8 cellular contexts compared by ENCODE assay signal in the genomic region with DNA sequence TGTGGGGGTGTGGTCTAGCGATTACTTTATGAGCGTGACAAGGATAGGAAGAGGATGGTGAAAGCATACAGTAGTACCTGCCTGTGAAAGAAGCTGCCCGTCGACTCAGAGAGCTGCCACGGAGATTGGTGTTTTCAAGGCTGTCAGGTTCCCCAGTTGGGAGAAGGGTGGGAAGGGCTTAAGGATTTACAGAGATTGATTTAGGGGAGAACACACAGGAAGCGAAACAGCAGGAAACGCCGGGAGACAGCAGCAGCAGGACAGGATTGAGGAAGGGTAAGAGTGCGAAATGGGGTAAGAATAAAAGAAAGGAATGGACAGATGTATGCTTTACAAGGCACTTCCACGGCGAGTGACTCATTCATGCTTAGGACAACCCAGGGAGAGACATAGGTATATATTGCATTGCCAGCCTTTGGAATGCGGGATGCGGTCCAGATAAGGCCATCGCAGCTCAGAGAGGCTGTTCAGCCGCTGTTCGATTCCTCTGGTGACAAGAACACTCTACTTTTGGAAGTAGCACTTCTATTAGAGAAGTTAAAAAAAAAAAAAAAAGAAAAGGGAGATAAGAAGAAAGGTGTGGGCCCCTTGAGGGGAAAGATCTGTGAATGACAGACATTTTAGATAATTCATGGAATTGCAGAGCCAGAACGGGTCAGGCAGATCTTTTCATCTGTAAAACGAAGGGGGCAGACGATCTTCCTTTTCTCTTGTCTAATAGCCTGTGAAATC. TPM values are rescaled to one million over a fixed set of nuclear protein-coding genes. Genes with fewer than 3 reads are reported as not detected.
A peak's percentile ranks its signal among the peaks of the same experiment; 100 is the strongest.
DNase-seq lines count a peak whose midpoint lies in the region; ATAC-seq lines count a peak whose summit lies in the region.

No MANE protein-coding gene starts in this region.

- H3K27me3 ChIP-seq in iPS-15b (ENCODE audit: control insufficient read depth, insufficient read depth, low read length) (peaks cover 22% of the 10 kb centered on the region), skeletal muscle tissue (ENCODE audit: control insufficient read depth in 3 of 3, insufficient read depth in 3 of 3, low read length in 3 of 3) (no peaks in the 10 kb centered on the region)

- H3K27me3 Mint-ChIP-seq in activated naive CD4-positive, alpha-beta T cell treated with anti-CD3 and anti-CD28 coated beads, Interleukin-2, amount 50 U/mL, for 24 hours, result no peaks in the 10 kb centered on the region

- H3K9me3 ChIP-seq in iPS-15b (ENCODE audit: control insufficient read depth, insufficient read depth, low read length) (no peaks in the 10 kb centered on the region), skeletal muscle tissue (ENCODE audit: control insufficient read depth in 3 of 3, low read length in 3 of 3) (no peaks in the 10 kb centered on the region)

- H3K4me1 ChIP-seq in iPS-15b (ENCODE audit: control insufficient read depth, insufficient read depth, low read length) (peaks cover 7% of the 10 kb centered on the region), skeletal muscle tissue (ENCODE audit: control insufficient read depth in 3 of 3, insufficient read depth in 3 of 3, low read length in 3 of 3) (peaks cover 16 to 31% (median 21%) of the 10 kb centered on the region in 3 donors)

- H3K27ac Mint-ChIP-seq in activated naive CD4-positive, alpha-beta T cell treated with anti-CD3 and anti-CD28 coated beads, Interleukin-2, amount 50 U/mL, for 24 hours, result peak overlapping the region; percentile 99

- H3K4me3 ChIP-seq in iPS-15b (ENCODE audit: low read depth, low read length), result peak overlapping the region; percentile 60
- peak overlapping the region; percentile 46 to 90 (median 67) for H3K4me3 ChIP-seq in skeletal muscle tissue (ENCODE audit: low read length in 3 of 3)

- peaks cover 51% of the 10 kb centered on the region for H3K4me1 Mint-ChIP-seq in activated naive CD4-positive, alpha-beta T cell treated with anti-CD3 and anti-CD28 coated beads, Interleukin-2, amount 50 U/mL, for 24 hours

- no peaks in the 10 kb centered on the region for H3K36me3 Mint-ChIP-seq in activated naive CD4-positive, alpha-beta T cell treated with anti-CD3 and anti-CD28 coated beads, Interleukin-2, amount 50 U/mL, for 24 hours

- H3K9ac ChIP-seq in iPS-15b (ENCODE audit: low read depth, low read length), result no peak overlapping the region
- peak overlapping the region; percentile 83 to 87 (median 84) for H3K9ac ChIP-seq in skeletal muscle tissue (ENCODE audit: low read depth in 1 of 3, low read length in 3 of 3)

- H3K9me3 Mint-ChIP-seq in activated naive CD4-positive, alpha-beta T cell treated with anti-CD3 and anti-CD28 coated beads, Interleukin-2, amount 50 U/mL, for 24 hours, result no peaks in the 10 kb centered on the region

- H3K36me3 ChIP-seq in iPS-15b (ENCODE audit: control insufficient read depth, insufficient read depth, low read length), result no peaks in the 10 kb centered on the region
- no peaks in the 10 kb centered on the region for H3K36me3 ChIP-seq in skeletal muscle tissue (ENCODE audit: control insufficient read depth in 3 of 3, insufficient read depth in 3 of 3, low read length in 3 of 3)

- peak overlapping the region; percentile 94 for H3K4me3 Mint-ChIP-seq in activated naive CD4-positive, alpha-beta T cell treated with anti-CD3 and anti-CD28 coated beads, Interleukin-2, amount 50 U/mL, for 24 hours

- no peak for ATAC-seq in GM19328 (IDR thresholded peaks at IDR 0.05; ENCODE audit: unreplicated experiment)

- peak overlapping the region; percentile 90 for H3K27ac ChIP-seq in skeletal muscle tissue (ENCODE audit: low read depth, low read length)

- DNase-seq in DMS153 (lab: John Stamatoyannopoulos, UW), result peak; percentile 8
- DNase-seq in HuH-7 (ENCODE audit: low spot score), result peak; percentile 20
- DNase-seq in activated CD4-positive, CD25-positive, alpha-beta regulatory T cell (lab: John Stamatoyannopoulos, UW), result no peak
- DNase-seq in NCI-H2171 (lab: John Stamatoyannopoulos, UW), result no peak

RNA-seq across cellular contexts. Expression of a gene that starts 0.9 kb away (rescaled TPM):
- 150 TPM for total RNA-seq in skeletal muscle tissue

Comparison
In these comparisons a context has a peak if more than half of its experiments do, and no peak if none do; other contexts are left out.
1. DNase-seq: peak in DMS153 (single experiment) and HuH-7 (single experiment); none in activated CD4-positive, CD25-positive, alpha-beta regulatory T cell (0 of 4) and NCI-H2171 (single experiment).